In genomic region chr3:102069211-102069662, GRCh38 we compare ENCODE assay signal across 2 cellular contexts.
A peak's percentile ranks its signal among the peaks of the same experiment; 100 is the strongest.
TF ChIP-seq lines count a peak whose summit lies in the region.

No MANE protein-coding gene starts in this region.

TF ChIP-seq in GM23338, 12 proteins besides CTCF, POLR2A, EP300 and RAD21 (continued from another document):
- TF ChIP-seq, protein P1, sequence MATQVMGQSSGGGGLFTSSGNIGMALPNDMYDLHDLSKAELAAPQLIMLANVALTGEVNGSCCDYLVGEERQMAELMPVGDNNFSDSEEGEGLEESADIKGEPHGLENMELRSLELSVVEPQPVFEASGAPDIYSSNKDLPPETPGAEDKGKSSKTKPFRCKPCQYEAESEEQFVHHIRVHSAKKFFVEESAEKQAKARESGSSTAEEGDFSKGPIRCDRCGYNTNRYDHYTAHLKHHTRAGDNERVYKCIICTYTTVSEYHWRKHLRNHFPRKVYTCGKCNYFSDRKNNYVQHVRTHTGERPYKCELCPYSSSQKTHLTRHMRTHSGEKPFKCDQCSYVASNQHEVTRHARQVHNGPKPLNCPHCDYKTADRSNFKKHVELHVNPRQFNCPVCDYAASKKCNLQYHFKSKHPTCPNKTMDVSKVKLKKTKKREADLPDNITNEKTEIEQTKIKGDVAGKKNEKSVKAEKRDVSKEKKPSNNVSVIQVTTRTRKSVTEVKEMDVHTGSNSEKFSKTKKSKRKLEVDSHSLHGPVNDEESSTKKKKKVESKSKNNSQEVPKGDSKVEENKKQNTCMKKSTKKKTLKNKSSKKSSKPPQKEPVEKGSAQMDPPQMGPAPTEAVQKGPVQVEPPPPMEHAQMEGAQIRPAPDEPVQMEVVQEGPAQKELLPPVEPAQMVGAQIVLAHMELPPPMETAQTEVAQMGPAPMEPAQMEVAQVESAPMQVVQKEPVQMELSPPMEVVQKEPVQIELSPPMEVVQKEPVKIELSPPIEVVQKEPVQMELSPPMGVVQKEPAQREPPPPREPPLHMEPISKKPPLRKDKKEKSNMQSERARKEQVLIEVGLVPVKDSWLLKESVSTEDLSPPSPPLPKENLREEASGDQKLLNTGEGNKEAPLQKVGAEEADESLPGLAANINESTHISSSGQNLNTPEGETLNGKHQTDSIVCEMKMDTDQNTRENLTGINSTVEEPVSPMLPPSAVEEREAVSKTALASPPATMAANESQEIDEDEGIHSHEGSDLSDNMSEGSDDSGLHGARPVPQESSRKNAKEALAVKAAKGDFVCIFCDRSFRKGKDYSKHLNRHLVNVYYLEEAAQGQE (IDR thresholded peaks at IDR 0.05; ENCODE audit: unreplicated experiment), result no peak
- TF ChIP-seq ZNF331 (CRISPR knock-in tag; IDR thresholded peaks at IDR 0.05; ENCODE audit: low read depth) (no peak), ZNF114 (CRISPR knock-in tag; IDR thresholded peaks at IDR 0.05) (no peak), STAT1 (IDR thresholded peaks at IDR 0.05; ENCODE audit: unreplicated experiment) (no peak), NANOG (IDR thresholded peaks at IDR 0.05; ENCODE audit: borderline replicate concordance) (no peak), POLR2AphosphoS5 (IDR thresholded peaks at IDR 0.05; ENCODE audit: low read depth) (no peak)
- TF ChIP-seq, protein P2, sequence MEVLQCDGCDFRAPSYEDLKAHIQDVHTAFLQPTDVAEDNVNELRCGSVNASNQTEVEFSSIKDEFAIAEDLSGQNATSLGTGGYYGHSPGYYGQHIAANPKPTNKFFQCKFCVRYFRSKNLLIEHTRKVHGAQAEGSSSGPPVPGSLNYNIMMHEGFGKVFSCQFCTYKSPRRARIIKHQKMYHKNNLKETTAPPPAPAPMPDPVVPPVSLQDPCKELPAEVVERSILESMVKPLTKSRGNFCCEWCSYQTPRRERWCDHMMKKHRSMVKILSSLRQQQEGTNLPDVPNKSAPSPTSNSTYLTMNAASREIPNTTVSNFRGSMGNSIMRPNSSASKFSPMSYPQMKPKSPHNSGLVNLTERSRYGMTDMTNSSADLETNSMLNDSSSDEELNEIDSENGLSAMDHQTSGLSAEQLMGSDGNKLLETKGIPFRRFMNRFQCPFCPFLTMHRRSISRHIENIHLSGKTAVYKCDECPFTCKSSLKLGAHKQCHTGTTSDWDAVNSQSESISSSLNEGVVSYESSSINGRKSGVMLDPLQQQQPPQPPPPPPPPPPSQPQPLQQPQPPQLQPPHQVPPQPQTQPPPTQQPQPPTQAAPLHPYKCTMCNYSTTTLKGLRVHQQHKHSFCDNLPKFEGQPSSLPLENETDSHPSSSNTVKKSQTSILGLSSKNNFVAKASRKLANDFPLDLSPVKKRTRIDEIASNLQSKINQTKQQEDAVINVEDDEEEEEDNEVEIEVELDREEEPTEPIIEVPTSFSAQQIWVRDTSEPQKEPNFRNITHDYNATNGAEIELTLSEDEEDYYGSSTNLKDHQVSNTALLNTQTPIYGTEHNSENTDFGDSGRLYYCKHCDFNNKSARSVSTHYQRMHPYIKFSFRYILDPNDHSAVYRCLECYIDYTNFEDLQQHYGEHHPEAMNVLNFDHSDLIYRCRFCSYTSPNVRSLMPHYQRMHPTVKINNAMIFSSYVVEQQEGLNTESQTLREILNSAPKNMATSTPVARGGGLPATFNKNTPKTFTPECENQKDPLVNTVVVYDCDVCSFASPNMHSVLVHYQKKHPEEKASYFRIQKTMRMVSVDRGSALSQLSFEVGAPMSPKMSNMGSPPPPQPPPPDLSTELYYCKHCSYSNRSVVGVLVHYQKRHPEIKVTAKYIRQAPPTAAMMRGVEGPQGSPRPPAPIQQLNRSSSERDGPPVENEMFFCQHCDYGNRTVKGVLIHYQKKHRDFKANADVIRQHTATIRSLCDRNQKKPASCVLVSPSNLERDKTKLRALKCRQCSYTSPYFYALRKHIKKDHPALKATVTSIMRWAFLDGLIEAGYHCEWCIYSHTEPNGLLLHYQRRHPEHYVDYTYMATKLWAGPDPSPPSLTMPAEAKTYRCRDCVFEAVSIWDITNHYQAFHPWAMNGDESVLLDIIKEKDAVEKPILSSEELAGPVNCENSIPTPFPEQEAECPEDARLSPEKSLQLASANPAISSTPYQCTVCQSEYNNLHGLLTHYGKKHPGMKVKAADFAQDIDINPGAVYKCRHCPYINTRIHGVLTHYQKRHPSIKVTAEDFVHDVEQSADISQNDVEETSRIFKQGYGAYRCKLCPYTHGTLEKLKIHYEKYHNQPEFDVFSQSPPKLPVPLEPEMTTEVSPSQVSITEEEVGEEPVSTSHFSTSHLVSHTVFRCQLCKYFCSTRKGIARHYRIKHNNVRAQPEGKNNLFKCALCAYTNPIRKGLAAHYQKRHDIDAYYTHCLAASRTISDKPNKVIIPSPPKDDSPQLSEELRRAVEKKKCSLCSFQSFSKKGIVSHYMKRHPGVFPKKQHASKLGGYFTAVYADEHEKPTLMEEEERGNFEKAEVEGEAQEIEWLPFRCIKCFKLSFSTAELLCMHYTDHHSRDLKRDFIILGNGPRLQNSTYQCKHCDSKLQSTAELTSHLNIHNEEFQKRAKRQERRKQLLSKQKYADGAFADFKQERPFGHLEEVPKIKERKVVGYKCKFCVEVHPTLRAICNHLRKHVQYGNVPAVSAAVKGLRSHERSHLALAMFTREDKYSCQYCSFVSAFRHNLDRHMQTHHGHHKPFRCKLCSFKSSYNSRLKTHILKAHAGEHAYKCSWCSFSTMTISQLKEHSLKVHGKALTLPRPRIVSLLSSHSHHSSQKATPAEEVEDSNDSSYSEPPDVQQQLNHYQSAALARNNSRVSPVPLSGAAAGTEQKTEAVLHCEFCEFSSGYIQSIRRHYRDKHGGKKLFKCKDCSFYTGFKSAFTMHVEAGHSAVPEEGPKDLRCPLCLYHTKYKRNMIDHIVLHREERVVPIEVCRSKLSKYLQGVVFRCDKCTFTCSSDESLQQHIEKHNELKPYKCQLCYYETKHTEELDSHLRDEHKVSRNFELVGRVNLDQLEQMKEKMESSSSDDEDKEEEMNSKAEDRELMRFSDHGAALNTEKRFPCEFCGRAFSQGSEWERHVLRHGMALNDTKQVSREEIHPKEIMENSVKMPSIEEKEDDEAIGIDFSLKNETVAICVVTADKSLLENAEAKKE (CRISPR knock-in tag; IDR thresholded peaks at IDR 0.05), result no peak
- TF ChIP-seq, protein P3, sequence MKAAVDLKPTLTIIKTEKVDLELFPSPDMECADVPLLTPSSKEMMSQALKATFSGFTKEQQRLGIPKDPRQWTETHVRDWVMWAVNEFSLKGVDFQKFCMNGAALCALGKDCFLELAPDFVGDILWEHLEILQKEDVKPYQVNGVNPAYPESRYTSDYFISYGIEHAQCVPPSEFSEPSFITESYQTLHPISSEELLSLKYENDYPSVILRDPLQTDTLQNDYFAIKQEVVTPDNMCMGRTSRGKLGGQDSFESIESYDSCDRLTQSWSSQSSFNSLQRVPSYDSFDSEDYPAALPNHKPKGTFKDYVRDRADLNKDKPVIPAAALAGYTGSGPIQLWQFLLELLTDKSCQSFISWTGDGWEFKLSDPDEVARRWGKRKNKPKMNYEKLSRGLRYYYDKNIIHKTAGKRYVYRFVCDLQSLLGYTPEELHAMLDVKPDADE (IDR thresholded peaks at IDR 0.05), result no peak

TF ChIP-seq in SK-N-SH, 30 proteins besides CTCF, POLR2A, EP300 and RAD21 (continued from another document):
- TF ChIP-seq, protein P4, sequence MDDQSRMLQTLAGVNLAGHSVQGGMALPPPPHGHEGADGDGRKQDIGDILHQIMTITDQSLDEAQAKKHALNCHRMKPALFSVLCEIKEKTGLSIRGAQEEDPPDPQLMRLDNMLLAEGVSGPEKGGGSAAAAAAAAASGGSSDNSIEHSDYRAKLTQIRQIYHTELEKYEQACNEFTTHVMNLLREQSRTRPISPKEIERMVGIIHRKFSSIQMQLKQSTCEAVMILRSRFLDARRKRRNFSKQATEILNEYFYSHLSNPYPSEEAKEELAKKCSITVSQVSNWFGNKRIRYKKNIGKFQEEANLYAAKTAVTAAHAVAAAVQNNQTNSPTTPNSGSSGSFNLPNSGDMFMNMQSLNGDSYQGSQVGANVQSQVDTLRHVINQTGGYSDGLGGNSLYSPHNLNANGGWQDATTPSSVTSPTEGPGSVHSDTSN (IDR thresholded peaks at IDR 0.05), result peak; percentile 87
- TF ChIP-seq GABPA (IDR thresholded peaks at IDR 0.05; ENCODE audit: low read depth), result no peak
- TF ChIP-seq, protein P5, sequence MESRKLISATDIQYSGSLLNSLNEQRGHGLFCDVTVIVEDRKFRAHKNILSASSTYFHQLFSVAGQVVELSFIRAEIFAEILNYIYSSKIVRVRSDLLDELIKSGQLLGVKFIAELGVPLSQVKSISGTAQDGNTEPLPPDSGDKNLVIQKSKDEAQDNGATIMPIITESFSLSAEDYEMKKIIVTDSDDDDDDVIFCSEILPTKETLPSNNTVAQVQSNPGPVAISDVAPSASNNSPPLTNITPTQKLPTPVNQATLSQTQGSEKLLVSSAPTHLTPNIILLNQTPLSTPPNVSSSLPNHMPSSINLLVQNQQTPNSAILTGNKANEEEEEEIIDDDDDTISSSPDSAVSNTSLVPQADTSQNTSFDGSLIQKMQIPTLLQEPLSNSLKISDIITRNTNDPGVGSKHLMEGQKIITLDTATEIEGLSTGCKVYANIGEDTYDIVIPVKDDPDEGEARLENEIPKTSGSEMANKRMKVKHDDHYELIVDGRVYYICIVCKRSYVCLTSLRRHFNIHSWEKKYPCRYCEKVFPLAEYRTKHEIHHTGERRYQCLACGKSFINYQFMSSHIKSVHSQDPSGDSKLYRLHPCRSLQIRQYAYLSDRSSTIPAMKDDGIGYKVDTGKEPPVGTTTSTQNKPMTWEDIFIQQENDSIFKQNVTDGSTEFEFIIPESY (IDR thresholded peaks at IDR 0.05; ENCODE audit: borderline replicate concordance, low read depth), result no peak
TF ChIP-seq in SK-N-SH: peak in this region for 8.
